ENCODE assay signal across 1 cellular context in genomic region chr16:3106205-3106928, GRCh38.
TF ChIP-seq lines count a peak whose summit lies in the region.

No MANE protein-coding gene starts in this region.

TF ChIP-seq in GM12878, 131 proteins besides CTCF, POLR2A, EP300 and RAD21 (continued from another document and continues in another):
- TF ChIP-seq ZBTB4 (CRISPR knock-in tag; IDR thresholded peaks at IDR 0.05) (no peak), HCFC1 (IDR thresholded peaks at IDR 0.05; ENCODE audit: low read length) (peak; percentile 68), YBX1 (IDR thresholded peaks at IDR 0.05) (no peak), SIX5 (IDR thresholded peaks at IDR 0.05; ENCODE audit: low read depth, low read length, severe bottlenecking) (peak; percentile 48), CHD2 (IDR thresholded peaks at IDR 0.05; ENCODE audit: borderline replicate concordance, low read depth, low read length) (peak; percentile 64; the same call in 1 of the 2 replicates), ZZZ3 (IDR thresholded peaks at IDR 0.05; ENCODE audit: control insufficient read depth, insufficient read length, low read depth) (no peak), MYB (IDR thresholded peaks at IDR 0.05; ENCODE audit: borderline replicate concordance, low read depth, low read length) (no peak), GATAD2B (conservative IDR thresholded peaks at IDR 0.05; ENCODE audit: low read depth) (peak; percentile 90), KDM1A (IDR thresholded peaks at IDR 0.05; ENCODE audit: borderline replicate concordance) (no peak), ZBTB33 (IDR thresholded peaks at IDR 0.05) (no peak), EED (IDR thresholded peaks at IDR 0.05; ENCODE audit: low read depth) (no peak), JUNB (IDR thresholded peaks at IDR 0.05) (no peak), RB1 (IDR thresholded peaks at IDR 0.05; ENCODE audit: borderline replicate concordance) (peak; percentile 92; the same call in 1 of the 2 replicates), KAT2A (conservative IDR thresholded peaks at IDR 0.05; ENCODE audit: control insufficient read depth, low read depth, low read length) (no peak), CHD1 (IDR thresholded peaks at IDR 0.05; ENCODE audit: low read depth, low read length) (no peak), POLR2AphosphoS5 (IDR thresholded peaks at IDR 0.05; ENCODE audit: low read length) (peak; percentile 68; the same call in 1 of the 2 replicates), RCOR1 (conservative IDR thresholded peaks at IDR 0.05; ENCODE audit: low read depth, low read length) (0 out of 2 replicates have a peak, but pooled peaks have one; percentile 52), BMI1 (IDR thresholded peaks at IDR 0.05; ENCODE audit: borderline replicate concordance) (peak; percentile 61; the same call in 1 of the 2 replicates), IKZF2 (IDR thresholded peaks at IDR 0.05) (no peak; a peak in 1 of 4 replicates), PAX5 (IDR thresholded peaks at IDR 0.05; ENCODE audit: borderline replicate concordance, low read depth, low read length) (no peak), YY1 (IDR thresholded peaks at IDR 0.05; ENCODE audit: low read depth, low read length) (peak; percentile 82), TCF7 (IDR thresholded peaks at IDR 0.05; ENCODE audit: borderline replicate concordance) (no peak), CBX5 (IDR thresholded peaks at IDR 0.05; ENCODE audit: low read depth) (no peak), TARDBP (IDR thresholded peaks at IDR 0.05; ENCODE audit: borderline replicate concordance) (no peak), CREB1 (IDR thresholded peaks at IDR 0.05; ENCODE audit: low read depth) (no peak; the same call in 1 of the 2 replicates), EZH2 (IDR thresholded peaks at IDR 0.05; ENCODE audit: borderline replicate concordance, control insufficient read depth, low read depth, low read length) (no peak), SMC3 (IDR thresholded peaks at IDR 0.05; ENCODE audit: borderline replicate concordance, low read length) (no peak), ZBED1 (IDR thresholded peaks at IDR 0.05; ENCODE audit: borderline replicate concordance) (no peak), ZNF24 (IDR thresholded peaks at IDR 0.05) (no peak), NFIC (IDR thresholded peaks at IDR 0.05; ENCODE audit: low read depth, low read length) (no peak), PAX8 (IDR thresholded peaks at IDR 0.05) (no peak), CEBPB (IDR thresholded peaks at IDR 0.05; ENCODE audit: borderline replicate concordance in 1 of 2, low read depth in 2 of 2, low read length in 2 of 2) (no peak), RUNX3 (IDR thresholded peaks at IDR 0.05; ENCODE audit: low read length) (0 out of 2 replicates have a peak, but pooled peaks have one; percentile 7), SIN3A (IDR thresholded peaks at IDR 0.05; ENCODE audit: low read depth, low read length) (peak; percentile 89), ESRRA (IDR thresholded peaks at IDR 0.05; ENCODE audit: low read length) (no peak), RBBP5 (conservative IDR thresholded peaks at IDR 0.05) (no peak), SPI1 (IDR thresholded peaks at IDR 0.05; ENCODE audit: borderline replicate concordance, insufficient read depth, low read depth, low read length) (no peak), PML (IDR thresholded peaks at IDR 0.05; ENCODE audit: low read length) (peak; percentile 83; the same call in 1 of the 2 replicates), E2F8 (IDR thresholded peaks at IDR 0.05; ENCODE audit: low read depth, partially characterized antibody) (no peak), HSF1 (IDR thresholded peaks at IDR 0.05; ENCODE audit: low read depth, low read length) (no peak), BCLAF1 (IDR thresholded peaks at IDR 0.05) (no peak), LARP7 (IDR thresholded peaks at IDR 0.05) (peak; percentile 89), MEF2B (IDR thresholded peaks at IDR 0.05; ENCODE audit: partially characterized antibody, poor library complexity, severe bottlenecking) (peak; percentile 14), WRNIP1 (IDR thresholded peaks at IDR 0.05; ENCODE audit: borderline replicate concordance, low read depth, low read length) (0 out of 2 replicates have a peak, but pooled peaks have one; percentile 51)
- TF ChIP-seq, protein P1, sequence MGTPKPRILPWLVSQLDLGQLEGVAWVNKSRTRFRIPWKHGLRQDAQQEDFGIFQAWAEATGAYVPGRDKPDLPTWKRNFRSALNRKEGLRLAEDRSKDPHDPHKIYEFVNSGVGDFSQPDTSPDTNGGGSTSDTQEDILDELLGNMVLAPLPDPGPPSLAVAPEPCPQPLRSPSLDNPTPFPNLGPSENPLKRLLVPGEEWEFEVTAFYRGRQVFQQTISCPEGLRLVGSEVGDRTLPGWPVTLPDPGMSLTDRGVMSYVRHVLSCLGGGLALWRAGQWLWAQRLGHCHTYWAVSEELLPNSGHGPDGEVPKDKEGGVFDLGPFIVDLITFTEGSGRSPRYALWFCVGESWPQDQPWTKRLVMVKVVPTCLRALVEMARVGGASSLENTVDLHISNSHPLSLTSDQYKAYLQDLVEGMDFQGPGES (IDR thresholded peaks at IDR 0.05), result no peak
- TF ChIP-seq, protein P2, sequence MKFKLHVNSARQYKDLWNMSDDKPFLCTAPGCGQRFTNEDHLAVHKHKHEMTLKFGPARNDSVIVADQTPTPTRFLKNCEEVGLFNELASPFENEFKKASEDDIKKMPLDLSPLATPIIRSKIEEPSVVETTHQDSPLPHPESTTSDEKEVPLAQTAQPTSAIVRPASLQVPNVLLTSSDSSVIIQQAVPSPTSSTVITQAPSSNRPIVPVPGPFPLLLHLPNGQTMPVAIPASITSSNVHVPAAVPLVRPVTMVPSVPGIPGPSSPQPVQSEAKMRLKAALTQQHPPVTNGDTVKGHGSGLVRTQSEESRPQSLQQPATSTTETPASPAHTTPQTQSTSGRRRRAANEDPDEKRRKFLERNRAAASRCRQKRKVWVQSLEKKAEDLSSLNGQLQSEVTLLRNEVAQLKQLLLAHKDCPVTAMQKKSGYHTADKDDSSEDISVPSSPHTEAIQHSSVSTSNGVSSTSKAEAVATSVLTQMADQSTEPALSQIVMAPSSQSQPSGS (IDR thresholded peaks at IDR 0.05; ENCODE audit: low read length), result no peak
- TF ChIP-seq, protein P3, sequence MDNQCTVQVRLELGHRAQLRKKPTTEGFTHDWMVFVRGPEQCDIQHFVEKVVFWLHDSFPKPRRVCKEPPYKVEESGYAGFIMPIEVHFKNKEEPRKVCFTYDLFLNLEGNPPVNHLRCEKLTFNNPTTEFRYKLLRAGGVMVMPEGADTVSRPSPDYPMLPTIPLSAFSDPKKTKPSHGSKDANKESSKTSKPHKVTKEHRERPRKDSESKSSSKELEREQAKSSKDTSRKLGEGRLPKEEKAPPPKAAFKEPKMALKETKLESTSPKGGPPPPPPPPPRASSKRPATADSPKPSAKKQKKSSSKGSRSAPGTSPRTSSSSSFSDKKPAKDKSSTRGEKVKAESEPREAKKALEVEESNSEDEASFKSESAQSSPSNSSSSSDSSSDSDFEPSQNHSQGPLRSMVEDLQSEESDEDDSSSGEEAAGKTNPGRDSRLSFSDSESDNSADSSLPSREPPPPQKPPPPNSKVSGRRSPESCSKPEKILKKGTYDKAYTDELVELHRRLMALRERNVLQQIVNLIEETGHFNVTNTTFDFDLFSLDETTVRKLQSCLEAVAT (IDR thresholded peaks at IDR 0.05), result no peak
- TF ChIP-seq, protein P4, sequence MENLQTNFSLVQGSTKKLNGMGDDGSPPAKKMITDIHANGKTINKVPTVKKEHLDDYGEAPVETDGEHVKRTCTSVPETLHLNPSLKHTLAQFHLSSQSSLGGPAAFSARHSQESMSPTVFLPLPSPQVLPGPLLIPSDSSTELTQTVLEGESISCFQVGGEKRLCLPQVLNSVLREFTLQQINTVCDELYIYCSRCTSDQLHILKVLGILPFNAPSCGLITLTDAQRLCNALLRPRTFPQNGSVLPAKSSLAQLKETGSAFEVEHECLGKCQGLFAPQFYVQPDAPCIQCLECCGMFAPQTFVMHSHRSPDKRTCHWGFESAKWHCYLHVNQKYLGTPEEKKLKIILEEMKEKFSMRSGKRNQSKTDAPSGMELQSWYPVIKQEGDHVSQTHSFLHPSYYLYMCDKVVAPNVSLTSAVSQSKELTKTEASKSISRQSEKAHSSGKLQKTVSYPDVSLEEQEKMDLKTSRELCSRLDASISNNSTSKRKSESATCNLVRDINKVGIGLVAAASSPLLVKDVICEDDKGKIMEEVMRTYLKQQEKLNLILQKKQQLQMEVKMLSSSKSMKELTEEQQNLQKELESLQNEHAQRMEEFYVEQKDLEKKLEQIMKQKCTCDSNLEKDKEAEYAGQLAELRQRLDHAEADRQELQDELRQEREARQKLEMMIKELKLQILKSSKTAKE (IDR thresholded peaks at IDR 0.05; ENCODE audit: low read depth, poor library complexity, severe bottlenecking), result no peak
